In the genomic region with DNA sequence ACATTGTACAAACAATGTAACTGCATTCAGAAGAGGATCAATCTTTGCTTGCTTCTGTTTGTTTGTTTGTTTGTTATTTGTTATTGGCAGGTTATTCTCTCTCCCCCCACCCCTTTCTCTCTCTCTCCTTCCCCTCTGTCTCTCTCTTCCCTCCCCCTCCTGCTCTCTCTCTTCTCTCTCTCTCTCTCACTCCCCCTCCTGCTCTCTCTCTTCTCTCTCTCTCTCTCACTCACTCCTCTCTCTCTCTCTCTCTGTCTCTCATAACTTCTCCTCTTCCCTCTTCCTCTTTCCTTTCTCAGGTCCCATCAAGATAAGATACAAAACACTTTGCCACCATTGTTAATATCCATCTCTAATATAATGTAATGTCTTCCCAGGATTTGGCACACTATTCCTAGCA, we compare ENCODE assay signal across 23 cellular contexts.
DNase-seq lines count a peak whose midpoint lies in the region; ATAC-seq, FAIRE-seq and TF ChIP-seq lines count a peak whose summit lies in the region.
"Had no signal": no experiment of that assay in that cellular context is flagged by ENCODE, and none has a peak within 500 bp of the region (broad histone marks: within the 10 kb centered on the region; RNA-seq: fewer than 3 reads in every experiment).

No MANE protein-coding gene starts in this region.

- H3K27ac Mint-ChIP-seq in activated CD4-positive, alpha-beta T cell treated with anti-CD3 and anti-CD28 coated beads for 36 hours, result no peak overlapping the region
- H3K27ac Mint-ChIP-seq: B cell; CD4-positive, alpha-beta T cell; CD8-positive, alpha-beta T cell had no signal

- no peak for DNase-seq in HepG2 (ENCODE audit: low spot score)
- DNase-seq in right lobe of liver, result no peak
- no peak for DNase-seq in psoas muscle
- no peak for DNase-seq in DMS53 treated with DMSO at 0.1 percent for 48 hours (lab: John Stamatoyannopoulos, UW; ENCODE audit: unreplicated experiment)
- no peak for DNase-seq in activated CD4-positive, alpha-beta T cell treated with anti-CD3 and anti-CD28 coated beads for 36 hours
- DNase-seq: AML-193; Caco-2; Calu3; CD4-positive, alpha-beta T cell; CD8-positive, alpha-beta T cell; DMS79; DND-41; EL; GDM1 had no signal

- peaks cover 34% of the 10 kb centered on the region for H3K4me1 ChIP-seq in HepG2 (ENCODE audit: insufficient read depth, low read length)
- peaks cover 0 to 6% (median 2%) of the 10 kb centered on the region in 4 donors for H3K4me1 ChIP-seq in right lobe of liver
- peaks cover 35% of the 10 kb centered on the region for H3K4me1 ChIP-seq in psoas muscle
- H3K4me1 ChIP-seq: A549; BLaER1 treated with 17β-estradiol and CSF1 and Interleukin-3, amounts not matched to agents 10 nM and 100 nM had no signal

- no peak for ATAC-seq in HepG2
- no peak for ATAC-seq in right lobe of liver
- ATAC-seq in psoas muscle, result no peak
- no peak for ATAC-seq in activated CD4-positive, alpha-beta T cell treated with anti-CD3 and anti-CD28 coated beads for 36 hours
- ATAC-seq: A549; CD8-positive, alpha-beta T cell; GM12878 had no signal

- no peak overlapping the region for H3K4me2 ChIP-seq in HepG2 (ENCODE audit: low read depth, low read length)
- H3K4me2 ChIP-seq: A549; BLaER1 treated with 17β-estradiol and CSF1 and Interleukin-3, amounts not matched to agents 10 nM and 100 nM had no signal

- BruUV-seq in HepG2 (replicated peaks; lab: Mats Ljungman, UMichigan), result no TSS peak

- H3K4me3 Mint-ChIP-seq in activated CD4-positive, alpha-beta T cell treated with anti-CD3 and anti-CD28 coated beads for 36 hours, result no peak overlapping the region
- H3K4me3 Mint-ChIP-seq: B cell; CD4-positive, alpha-beta T cell; CD8-positive, alpha-beta T cell had no signal

- no peaks in the 10 kb centered on the region for H3K36me3 Mint-ChIP-seq in activated CD4-positive, alpha-beta T cell treated with anti-CD3 and anti-CD28 coated beads for 36 hours (ENCODE audit: low read depth)
- H3K36me3 Mint-ChIP-seq: CD8-positive, alpha-beta T cell had no signal

- intact Hi-C loops in HepG2 (cut with micrococcal nuclease; ENCODE audit: unreplicated experiment) (no loop called here), right lobe of liver (cut with DNase I) (no loop called here), psoas muscle (cut with DNase I) (no loop called here)
- intact Hi-C loops in activated CD4-positive, alpha-beta T cell treated with anti-CD3 and anti-CD28 coated beads for 36 hours (cut with DNase I, micrococcal nuclease), result no loop called here

- TF ChIP-seq RAD21 in HepG2 (CRISPR knock-in tag; IDR thresholded peaks at IDR 0.05), result no peak

- in situ Hi-C loops in HepG2 (cut with HindIII; ENCODE audit: extremely low pct_ligation_motif_present, low pct_unique_long_range_greater_than_20kb), result no loop called here

- CTCF ChIA-PET in HepG2 (lab: Yijun Ruan, JAX; ENCODE audit: low intra/inter-chr PET ratio, low total read pairs), result no interaction called here
- CTCF ChIA-PET in activated CD4-positive, alpha-beta T cell treated with anti-CD3 and anti-CD28 coated beads for 36 hours (lab: Charles Lee), result no interaction called here

- no peak for FAIRE-seq in HepG2 (lab: Jason Lieb, UNC)
- FAIRE-seq: A549, D721Med, GM12878, GM12892, GM18507 had no signal

- no peak overlapping the region for H3K4me3 ChIP-seq in HepG2 (replicated peaks in 1 of 3; ENCODE audit: insufficient read depth in 1 of 3, low read depth in 2 of 3, low read length in 3 of 3)
- no peak overlapping the region for H3K4me3 ChIP-seq in right lobe of liver
- no peak overlapping the region for H3K4me3 ChIP-seq in psoas muscle
- H3K4me3 ChIP-seq: A549; BLaER1 treated with 17β-estradiol and CSF1 and Interleukin-3, amounts not matched to agents 10 nM and 100 nM; GM12878 had no signal

- H3K9ac ChIP-seq in HepG2 (ENCODE audit: insufficient read depth, low read depth, low read length), result no peak overlapping the region
- H3K9ac ChIP-seq: BLaER1 treated with 17β-estradiol and CSF1 and Interleukin-3, amounts not matched to agents 10 nM and 100 nM had no signal

- H2AFZ ChIP-seq in HepG2 (ENCODE audit: low read length), result no peak overlapping the region

- no peaks in the 10 kb centered on the region for H3K9me3 ChIP-seq in HepG2 (ENCODE audit: low read length)
- no peaks in the 10 kb centered on the region for H3K9me3 ChIP-seq in right lobe of liver
- H3K9me3 ChIP-seq in psoas muscle, result no peaks in the 10 kb centered on the region
- H3K9me3 ChIP-seq: A549; BLaER1 treated with 17β-estradiol and CSF1 and Interleukin-3, amounts not matched to agents 10 nM and 100 nM; Caco-2 had no signal

- no peaks in the 10 kb centered on the region for H4K20me1 ChIP-seq in HepG2 (ENCODE audit: insufficient read depth, low read length)
- H4K20me1 ChIP-seq: BLaER1 treated with 17β-estradiol and CSF1 and Interleukin-3, amounts not matched to agents 10 nM and 100 nM had no signal

- H3K4me1 Mint-ChIP-seq in activated CD4-positive, alpha-beta T cell treated with anti-CD3 and anti-CD28 coated beads for 36 hours, result no peaks in the 10 kb centered on the region
- H3K4me1 Mint-ChIP-seq: B cell had no signal

- no peaks in the 10 kb centered on the region for H3K79me2 ChIP-seq in HepG2 (ENCODE audit: insufficient read depth, low read length)

- no peaks in the 10 kb centered on the region for H3K27me3 ChIP-seq in HepG2 (ENCODE audit: control insufficient read depth in 1 of 2, insufficient read depth in 2 of 2, low read length in 2 of 2)
- H3K27me3 ChIP-seq in right lobe of liver, result no peaks in the 10 kb centered on the region
- no peaks in the 10 kb centered on the region for H3K27me3 ChIP-seq in psoas muscle (ENCODE audit: insufficient read depth in 3 of 3, low read length in 2 of 3)
- H3K27me3 ChIP-seq: BLaER1 treated with 17β-estradiol and CSF1 and Interleukin-3, amounts not matched to agents 10 nM and 100 nM had no signal

- TF ChIP-seq EP300 in HepG2 (IDR thresholded peaks at IDR 0.05; ENCODE audit: low read depth in 2 of 2, low read length in 2 of 2) (no peak), HepG2 (CRISPR knock-in tag; IDR thresholded peaks at IDR 0.05; ENCODE audit: borderline replicate concordance) (no peak)

- POLR2A ChIA-PET in HepG2 (lab: Yijun Ruan, JAX), result no interaction called here
- POLR2A ChIA-PET in activated CD4-positive, alpha-beta T cell treated with anti-CD3 and anti-CD28 coated beads for 36 hours (lab: Charles Lee), result no interaction called here

- TF ChIP-seq POLR2A in HepG2 (IDR thresholded peaks at IDR 0.05; ENCODE audit: insufficient read depth in 1 of 2, low read depth in 2 of 2, low read length in 2 of 2), result no peak
- TF ChIP-seq POLR2A in right lobe of liver (IDR thresholded peaks at IDR 0.05), result no peak

- H3K27me3 Mint-ChIP-seq in activated CD4-positive, alpha-beta T cell treated with anti-CD3 and anti-CD28 coated beads for 36 hours, result no peaks in the 10 kb centered on the region
- H3K27me3 Mint-ChIP-seq: B cell; CD4-positive, alpha-beta T cell had no signal

- H3K36me3 ChIP-seq in HepG2 (replicated peaks in 1 of 2; ENCODE audit: control insufficient read depth in 1 of 2, insufficient read depth in 2 of 2, low read length in 2 of 2) (no peaks in the 10 kb centered on the region), right lobe of liver (no peaks in the 10 kb centered on the region), psoas muscle (ENCODE audit: insufficient read depth in 1 of 2, low read depth in 1 of 2) (no peaks in the 10 kb centered on the region)
- H3K36me3 ChIP-seq: BLaER1 treated with 17β-estradiol and CSF1 and Interleukin-3, amounts not matched to agents 10 nM and 100 nM had no signal

- TF ChIP-seq CTCF in HepG2 (CRISPR knock-in tag; IDR thresholded peaks at IDR 0.05) (no peak), right lobe of liver (IDR thresholded peaks at IDR 0.05) (no peak), psoas muscle (IDR thresholded peaks at IDR 0.05) (no peak)

- H3K27ac ChIP-seq in HepG2 (ENCODE audit: extremely low read length, insufficient read depth, low read length) (no peak overlapping the region), right lobe of liver (no peak overlapping the region), psoas muscle (peak overlapping the region; percentile 75)
- H3K27ac ChIP-seq: 22Rv1; A549; BLaER1 treated with 17β-estradiol and CSF1 and Interleukin-3, amounts not matched to agents 10 nM and 100 nM; C4-2B had no signal

- no peaks in the 10 kb centered on the region for H3K9me3 Mint-ChIP-seq in activated CD4-positive, alpha-beta T cell treated with anti-CD3 and anti-CD28 coated beads for 36 hours (ENCODE audit: low read depth)

TF ChIP-seq in HepG2, 621 proteins besides CTCF, POLR2A, EP300 and RAD21:
- peak; percentile 29 for TF ChIP-seq HNRNPK (IDR thresholded peaks at IDR 0.05; ENCODE audit: low read depth, low read length, poor library complexity, severe bottlenecking)
- TF ChIP-seq, protein P1, sequence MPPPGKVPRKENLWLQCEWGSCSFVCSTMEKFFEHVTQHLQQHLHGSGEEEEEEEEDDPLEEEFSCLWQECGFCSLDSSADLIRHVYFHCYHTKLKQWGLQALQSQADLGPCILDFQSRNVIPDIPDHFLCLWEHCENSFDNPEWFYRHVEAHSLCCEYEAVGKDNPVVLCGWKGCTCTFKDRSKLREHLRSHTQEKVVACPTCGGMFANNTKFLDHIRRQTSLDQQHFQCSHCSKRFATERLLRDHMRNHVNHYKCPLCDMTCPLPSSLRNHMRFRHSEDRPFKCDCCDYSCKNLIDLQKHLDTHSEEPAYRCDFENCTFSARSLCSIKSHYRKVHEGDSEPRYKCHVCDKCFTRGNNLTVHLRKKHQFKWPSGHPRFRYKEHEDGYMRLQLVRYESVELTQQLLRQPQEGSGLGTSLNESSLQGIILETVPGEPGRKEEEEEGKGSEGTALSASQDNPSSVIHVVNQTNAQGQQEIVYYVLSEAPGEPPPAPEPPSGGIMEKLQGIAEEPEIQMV (CRISPR knock-in tag; IDR thresholded peaks at IDR 0.05; ENCODE audit: low read depth), result no peak
- no peak for TF ChIP-seq HMG20A (CRISPR knock-in tag; IDR thresholded peaks at IDR 0.05; ENCODE audit: borderline replicate concordance)
